Comparison of ENCODE assay signal across 8 cellular contexts in the genomic region with DNA sequence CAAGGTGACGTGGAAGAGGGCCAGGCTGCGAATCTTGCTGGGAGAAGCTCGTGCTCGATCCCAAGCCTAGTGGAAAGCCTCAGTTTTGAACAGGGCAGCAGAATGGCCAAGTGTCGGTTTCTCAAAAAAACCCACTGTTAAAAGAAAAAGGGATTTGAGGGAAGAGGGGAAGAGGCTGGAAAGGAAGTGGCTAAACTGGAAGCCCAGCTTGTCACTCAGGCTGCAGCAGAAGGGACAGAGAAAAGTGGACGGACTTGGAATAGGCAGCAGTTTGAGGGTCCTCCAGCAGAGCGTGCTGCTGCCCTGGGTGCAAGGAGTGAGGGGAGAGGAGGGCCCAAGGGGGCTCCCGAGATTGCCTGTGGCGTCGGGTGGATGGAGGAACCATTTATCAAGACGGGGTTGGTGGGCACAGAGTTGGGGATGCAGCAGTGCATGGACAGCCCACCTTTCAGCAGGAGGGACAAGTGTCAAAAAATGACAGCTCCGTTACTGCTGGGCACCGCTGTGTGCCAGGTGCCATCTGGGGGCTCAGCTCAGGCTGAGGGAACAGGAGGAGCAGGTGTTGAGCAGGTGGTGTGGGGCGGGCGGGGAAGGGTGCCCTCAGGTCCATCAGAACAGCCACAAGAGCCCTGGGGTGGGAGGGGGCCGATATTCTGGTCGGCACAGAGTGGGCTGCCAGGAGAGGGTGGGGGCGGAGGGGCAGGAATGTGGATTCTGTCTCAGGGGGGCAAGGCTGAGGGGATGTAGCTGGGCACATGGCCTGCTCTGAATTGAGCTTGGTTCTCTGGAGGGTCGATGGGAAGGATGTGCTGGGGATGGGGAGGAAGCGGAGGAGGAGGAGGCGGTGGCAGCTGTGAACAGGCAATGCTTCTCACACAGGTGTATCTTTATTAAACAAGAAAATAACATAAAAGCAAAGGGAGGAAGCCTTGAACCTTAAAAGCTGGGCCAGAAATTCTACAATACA.
DNase-seq lines count a peak whose midpoint lies in the region; ATAC-seq and TF ChIP-seq lines count a peak whose summit lies in the region.
"Not testable (repeated sequence)": the region's sequence is repeated elsewhere in the genome, so short reads cannot be mapped to it uniquely, and the experiment has no call there.

No MANE protein-coding gene starts in this region.

- not testable (repeated sequence) for H3K14ac ChIP-seq in H9 (ENCODE audit: insufficient read depth, low read length)

- not testable (repeated sequence) for H3K79me2 ChIP-seq in H9 (ENCODE audit: insufficient read depth, low read length)

- not testable (repeated sequence) for H4K5ac ChIP-seq in H9 (ENCODE audit: insufficient read length, low read depth, low read length)

- H3K27me3 ChIP-seq in BLaER1; H9 (ENCODE audit: insufficient read depth, low read length); NT2/D1 (ENCODE audit: insufficient read depth, insufficient read length): not testable (repeated sequence)

- H3K4me2 ChIP-seq in BLaER1 = peak overlapping the region; percentile 82
- H3K4me2 ChIP-seq in H9 (ENCODE audit: insufficient read depth, insufficient read length, low read length) = not testable (repeated sequence)

- H2BK5ac ChIP-seq in H9 (ENCODE audit: insufficient read length, low read length) = not testable (repeated sequence)

- not testable (repeated sequence) for H3K36me3 Mint-ChIP-seq in H9 (ENCODE audit: insufficient read depth in 1 of 3, low read depth in 3 of 3)

- not testable (repeated sequence) for H2BK15ac ChIP-seq in H9 (ENCODE audit: low read depth, low read length)

- H3K9me3 Mint-ChIP-seq in H9 = not testable (repeated sequence)

- ATAC-seq in Right ventricle myocardium inferior = not testable (repeated sequence)

- not testable (repeated sequence) for H3K23me2 ChIP-seq in H9 (ENCODE audit: insufficient read length, low read depth, low read length, poor library complexity, severe bottlenecking)

- H2BK20ac ChIP-seq in H9 (ENCODE audit: low read depth, low read length, poor library complexity, severe bottlenecking) = not testable (repeated sequence)

- H3K4ac ChIP-seq in H9 (ENCODE audit: low read depth, low read length) = not testable (repeated sequence)

- H4K20me1 ChIP-seq in BLaER1; H9 (ENCODE audit: control insufficient read depth, insufficient read depth, insufficient read length): not testable (repeated sequence)

- DNase-seq in H9; NT2/D1 (ENCODE audit: low read depth, low spot score); astrocyte of the spinal cord (ENCODE audit: low read depth, low spot score): not testable (repeated sequence)
- DNase-seq in NCI-H2107 treated with DMSO at 0.1 percent for 48 hours (lab: John Stamatoyannopoulos, UW; ENCODE audit: unreplicated experiment) (peak; percentile 85), Right ventricle myocardium inferior (ENCODE audit: missing footprints) (peak; percentile 53), myocyte (ENCODE audit: low read depth) (peak; percentile 9), retina (peak; percentile 55)

- intact Hi-C loops in Right ventricle myocardium inferior (cut with DNase I) = loop anchor here (10.0 kb wide), 1 partner anchor 221 kb away; no protein-coding TSS in a partner anchor

- in situ Hi-C loops in astrocyte of the spinal cord (cut with HindIII; ENCODE audit: low sequenced_read_pairs) = not testable (repeated sequence)

- H3K27me3 Mint-ChIP-seq in H9 (ENCODE audit: low read depth) = not testable (repeated sequence)

- not testable (repeated sequence) for H2AK5ac ChIP-seq in H9 (ENCODE audit: insufficient read length, low read length)

- H3K4me3 ChIP-seq in BLaER1; NT2/D1 (ENCODE audit: insufficient read length, low read depth); astrocyte of the spinal cord (ENCODE audit: low read depth, low read length): not testable (repeated sequence)

- not testable (repeated sequence) for H3K79me1 ChIP-seq in H9 (ENCODE audit: insufficient read depth, low read depth, low read length, poor library complexity, severe bottlenecking)

- TF ChIP-seq CTCF in H9 (conservative IDR thresholded peaks at IDR 0.05) (peak; percentile 48), astrocyte of the spinal cord (IDR thresholded peaks at IDR 0.05; ENCODE audit: low read depth, low read length) (peak; percentile 5)

- not testable (repeated sequence) for H3K23ac ChIP-seq in H9 (ENCODE audit: insufficient read length, low read depth, low read length)

- WGBS in H9 (ENCODE audit: extremely low coverage, insufficient read length, low lambda C conversion rate) = no CpG with 5 or more reads among the region's 21 CpGs

- 0 out of 2 replicates have a peak overlapping the region, but pooled peaks have one; percentile 0 for H3K27ac ChIP-seq in BLaER1
- H3K27ac ChIP-seq in H9 (ENCODE audit: insufficient read length, low read depth, low read length) = not testable (repeated sequence)

- not testable (repeated sequence) for H3K18ac ChIP-seq in H9 (ENCODE audit: insufficient read length, low read depth, low read length)

- H3K36me3 ChIP-seq in BLaER1; NT2/D1 (ENCODE audit: insufficient read depth, insufficient read length, low read length): not testable (repeated sequence)

- H3K9ac ChIP-seq in BLaER1 = peak overlapping the region; percentile 25; the same call in 1 of the 2 replicates
- not testable (repeated sequence) for H3K9ac ChIP-seq in H9 (ENCODE audit: extremely low read depth, insufficient read length, low read length)
- peak overlapping the region; percentile 23 for H3K9ac ChIP-seq in NT2/D1 (ENCODE audit: insufficient read length, low read depth)

- H3K4me1 Mint-ChIP-seq in H9 = peaks cover 25 to 31% of the 10 kb centered on the region in 2 experiments

- H3K9me3 ChIP-seq in BLaER1; H9 (ENCODE audit: control insufficient read depth, low read depth, low read length); NT2/D1 (ENCODE audit: insufficient read depth, low read length): not testable (repeated sequence)

- not testable (repeated sequence) for H3T11ph ChIP-seq in H9 (ENCODE audit: low read length)

- not testable (repeated sequence) for H4K91ac ChIP-seq in H9 (ENCODE audit: insufficient read length, low read depth, low read length)

- H3K27ac Mint-ChIP-seq in H9 = not testable (repeated sequence)

- H2AFZ ChIP-seq in H9 (ENCODE audit: low read length) = not testable (repeated sequence)

- not testable (repeated sequence) for H3K56ac ChIP-seq in H9 (ENCODE audit: insufficient read length, low read depth, low read length)

- not testable (repeated sequence) for H2BK12ac ChIP-seq in H9 (ENCODE audit: insufficient read length, low read depth, low read length)

- H2BK120ac ChIP-seq in H9 (ENCODE audit: low read depth, low read length, poor library complexity, severe bottlenecking) = not testable (repeated sequence)

- peaks cover 42% of the 10 kb centered on the region for H3K4me1 ChIP-seq in BLaER1
- H3K4me1 ChIP-seq in H9 (ENCODE audit: insufficient read depth, low read length) = not testable (repeated sequence)
- H3K4me1 ChIP-seq in NT2/D1 (ENCODE audit: insufficient read depth, insufficient read length) = peaks cover 24% of the 10 kb centered on the region

- peak overlapping the region in 1 of 2 experiments; percentile 23; a peak in 1 of 5 replicates for H3K4me3 Mint-ChIP-seq in H9

- not testable (repeated sequence) for H4K8ac ChIP-seq in H9 (replicated peaks; ENCODE audit: insufficient read length, low read depth, low read length)
